6 cellular contexts compared by ENCODE assay signal in the genomic region with DNA sequence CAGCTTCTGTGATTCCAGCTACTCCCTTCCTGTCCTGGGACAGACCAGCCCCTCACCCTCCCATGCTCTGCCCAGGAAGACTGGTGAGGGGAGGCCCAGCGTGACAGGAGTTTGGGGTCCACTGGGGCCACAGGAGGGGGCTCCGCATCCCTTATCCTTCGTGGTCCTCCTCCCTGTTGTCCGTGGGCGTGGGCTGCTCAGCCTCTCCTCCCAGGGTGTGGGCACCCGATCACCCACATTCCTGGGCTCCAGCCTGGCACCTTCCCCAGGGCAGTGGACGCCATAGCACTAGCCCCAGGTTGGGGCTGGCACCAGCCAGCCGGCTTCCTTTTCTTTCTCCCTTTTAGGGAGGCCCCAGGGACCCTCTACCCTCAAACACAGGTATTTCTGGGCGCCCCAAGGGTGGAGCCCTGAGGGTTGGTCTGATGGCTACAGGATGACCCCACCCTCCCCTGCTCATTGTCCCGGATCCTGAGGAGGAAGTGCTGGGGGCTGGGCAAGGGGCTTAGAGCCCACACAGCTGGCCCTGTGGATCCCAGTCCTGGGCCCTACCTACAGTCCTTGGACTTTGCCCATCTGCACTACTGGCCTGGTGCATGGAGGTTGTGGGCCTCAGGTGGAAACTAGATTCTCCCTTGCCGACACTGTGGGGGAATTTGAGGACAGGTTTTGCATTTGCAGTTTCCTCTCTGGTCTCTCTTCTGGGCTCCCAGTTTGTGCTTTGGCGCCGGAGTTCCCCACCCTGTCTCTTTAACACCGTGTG. TPM values are rescaled to one million over a fixed set of nuclear protein-coding genes. Genes with fewer than 3 reads are reported as not detected.
DNase-seq lines count a peak whose midpoint lies in the region; ATAC-seq and TF ChIP-seq lines count a peak whose summit lies in the region.

No MANE protein-coding gene starts in this region.

- H3K79me2 ChIP-seq in OCI-LY3 (ENCODE audit: low read length): peaks cover 24% of the 10 kb centered on the region

- H2AFZ ChIP-seq in OCI-LY3 (ENCODE audit: low read depth, low read length): no peak overlapping the region

- H3K9ac ChIP-seq in OCI-LY3 (ENCODE audit: low read length): peak overlapping the region; percentile 99

- H3K36me3 ChIP-seq in OCI-LY3 (replicated peaks; ENCODE audit: low read depth, low read length) (peaks cover 21% of the 10 kb centered on the region), transverse colon (peaks cover 0 to 21% (median 4%) of the 10 kb centered on the region in 4 donors)

- H3K27me3 ChIP-seq in OCI-LY3 (ENCODE audit: low read depth, low read length) (no peaks in the 10 kb centered on the region), right cardiac atrium (ENCODE audit: control insufficient read depth, insufficient read depth) (no peaks in the 10 kb centered on the region), transverse colon (no peaks in the 10 kb centered on the region)

- no peak for TF ChIP-seq POLR2A in transverse colon (IDR thresholded peaks at IDR 0.05)

- peak overlapping the region; percentile 70 for H3K27ac ChIP-seq in OCI-LY3 (ENCODE audit: low read length)
- H3K27ac ChIP-seq in right cardiac atrium (ENCODE audit: low read length): peak overlapping the region; percentile 94
- peak overlapping the region; percentile 92 to 96 (median 94) for H3K27ac ChIP-seq in transverse colon

- in situ Hi-C loops in transverse colon (cut with MboI; ENCODE audit: low pct_ligation_motif_present in 1 of 4, low pct_unique_long_range_greater_than_20kb in 1 of 4, low sequenced_read_pairs in 3 of 4): no loop called here

- no peaks in the 10 kb centered on the region for H4K20me1 ChIP-seq in OCI-LY3 (ENCODE audit: insufficient read depth, low read length)

- H3K9me3 ChIP-seq in OCI-LY3 (ENCODE audit: insufficient read depth, low read length): no peaks in the 10 kb centered on the region
- H3K9me3 ChIP-seq in right cardiac atrium (ENCODE audit: control insufficient read depth, low read length): no peaks in the 10 kb centered on the region
- no peaks in the 10 kb centered on the region for H3K9me3 ChIP-seq in transverse colon

- TF ChIP-seq EP300 in transverse colon (IDR thresholded peaks at IDR 0.05; ENCODE audit: low read depth): no peak

- H3K4me2 ChIP-seq in OCI-LY3 (ENCODE audit: low read length): peak overlapping the region; percentile 90

- H3K4me3 ChIP-seq in OCI-LY3 (ENCODE audit: low read length): peak overlapping the region; percentile 100
- H3K4me3 ChIP-seq in right cardiac atrium (ENCODE audit: low read length): peak overlapping the region; percentile 89
- peak overlapping the region; percentile 80 to 97 (median 90) for H3K4me3 ChIP-seq in transverse colon

- ATAC-seq in right cardiac atrium (peak; percentile 0 to 12), HG03135 (IDR thresholded peaks at IDR 0.05; ENCODE audit: unreplicated experiment) (no peak)

- intact Hi-C loops in right cardiac atrium (cut with DNase I) (no loop called here), transverse colon (cut with DNase I; ENCODE audit: low total_unique reads) (no loop called here)

- WGBS in right cardiac atrium: 14% methylated on average over 14 of the region's 14 CpGs
- WGBS in transverse colon (ENCODE audit: low coverage in 1 of 2), 2 donors: 0 to 10% methylated on average over 3 to 14 of the region's 14 CpGs

- no peak for TF ChIP-seq CTCF in OCI-LY3 (IDR thresholded peaks at IDR 0.05; ENCODE audit: low read depth, low read length)
- no peak for TF ChIP-seq CTCF in transverse colon (IDR thresholded peaks at IDR 0.05)

- DNase-seq in AG08396 (ENCODE audit: low spot score) (peak; percentile 33), right cardiac atrium (peak in 1 of 3 donors; percentile 68), transverse colon (peak; percentile 65)
- no peak for DNase-seq in stimulated activated CD4-positive, alpha-beta T cell treated with anti-CD3 and anti-CD28 coated beads, Interleukin-2, amount 100 ng/mL, for 24 hours

- H3K4me1 ChIP-seq in OCI-LY3 (ENCODE audit: low read length) (peaks cover 13% of the 10 kb centered on the region), right cardiac atrium (ENCODE audit: control insufficient read depth, insufficient read depth, low read length) (no peaks in the 10 kb centered on the region), transverse colon (peaks cover 17 to 29% (median 26%) of the 10 kb centered on the region in 4 donors)

RNA-seq across cellular contexts. Expression of gene KIF1C, which starts 1.1 kb away (rescaled TPM):
- total RNA-seq in right cardiac atrium (100 to 1,000 TPM; 519 to 727 (median 570) TPM), transverse colon (100 to 1,000 TPM; 106 to 125 (median 114) TPM)
- 406 TPM for polyA plus RNA-seq in right cardiac atrium

RNA-seq across cellular contexts. Expression of gene INCA1, which starts 1.5 kb away (rescaled TPM):
- 1 to 10 TPM; 2.2 to 3.8 (median 3.2) TPM for total RNA-seq in right cardiac atrium
- polyA plus RNA-seq in right cardiac atrium: 5.0 TPM
- 1 to 10 TPM in 2 of 4 donors, not detected in 2; 1.8 to 2.2 TPM for total RNA-seq in transverse colon

RNA-seq across cellular contexts. Expression of gene CAMTA2, which starts 11.4 kb away (rescaled TPM):
- total RNA-seq in right cardiac atrium: 10 to 100 TPM; 35.3 to 44.4 (median 40.3) TPM
- polyA plus RNA-seq in right cardiac atrium: 43.5 TPM
- total RNA-seq in transverse colon: 10 to 100 TPM; 35.9 to 71.8 (median 51.8) TPM

RNA-seq across cellular contexts. Expression of gene SPAG7, which starts 31.2 kb away (rescaled TPM):
- 100 to 1,000 TPM; 106 to 133 (median 117) TPM for total RNA-seq in right cardiac atrium
- polyA plus RNA-seq in right cardiac atrium: 164 TPM
- 10 to 100 TPM in 3 of 4 donors, 1 to 10 TPM in 1; 8.2 to 64.7 (median 47.4) TPM for total RNA-seq in transverse colon

RNA-seq across cellular contexts. Expression of gene SLC52A1, which starts 36.4 kb away (rescaled TPM):
- total RNA-seq in right cardiac atrium (not detected), transverse colon (1 to 10 TPM in 3 of 4 donors, not detected in 1; 1.3 to 6.0 (median 3.4) TPM)
- polyA plus RNA-seq in right cardiac atrium: not detected

Comparison
In these comparisons a context has a peak if more than half of its experiments do, and no peak if none do; other contexts are left out.
1. DNase-seq: peak in AG08396 (single experiment) and transverse colon (single experiment); none in stimulated activated CD4-positive, alpha-beta T cell treated with anti-CD3 and anti-CD28 coated beads, Interleukin-2, amount 100 ng/mL, for 24 hours (0 of 2).
2. RNA of gene KIF1C, which starts 1.1 kb away (total RNA-seq): 519 to 727 TPM in right cardiac atrium; 106 to 125 TPM in transverse colon; every median in the first group is over 4 times any median in the second.
3. Peak in every context shown above with its lines, with median percentiles within 50 percentile points of each other: H3K27ac ChIP-seq and H3K4me3 ChIP-seq.